Comparison of ENCODE assay signal across 1 cellular context in the genomic region with DNA sequence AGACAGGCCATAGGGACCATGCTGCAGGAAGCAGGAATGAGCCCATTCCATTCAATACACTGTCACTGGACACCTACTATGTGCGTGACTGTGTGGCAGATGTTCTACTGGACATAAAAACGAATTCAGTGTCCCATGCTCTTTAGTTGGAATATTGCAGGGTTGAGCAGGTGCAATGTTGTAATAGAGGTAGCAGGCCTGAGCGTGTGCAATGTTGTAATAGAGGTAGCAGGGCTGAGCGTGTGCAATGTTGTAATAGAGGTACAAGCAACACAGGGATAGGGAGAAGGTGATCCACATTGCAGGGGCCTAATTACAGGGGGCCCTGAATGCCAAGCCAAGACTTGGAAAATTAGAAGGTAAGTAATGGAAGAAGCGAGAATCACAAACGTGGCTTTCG.
TF ChIP-seq lines count a peak whose summit lies in the region.

No MANE protein-coding gene starts in this region.

TF ChIP-seq in GM23338, 12 proteins besides CTCF, POLR2A, EP300 and RAD21 (continued from another document):
- TF ChIP-seq, protein P1, sequence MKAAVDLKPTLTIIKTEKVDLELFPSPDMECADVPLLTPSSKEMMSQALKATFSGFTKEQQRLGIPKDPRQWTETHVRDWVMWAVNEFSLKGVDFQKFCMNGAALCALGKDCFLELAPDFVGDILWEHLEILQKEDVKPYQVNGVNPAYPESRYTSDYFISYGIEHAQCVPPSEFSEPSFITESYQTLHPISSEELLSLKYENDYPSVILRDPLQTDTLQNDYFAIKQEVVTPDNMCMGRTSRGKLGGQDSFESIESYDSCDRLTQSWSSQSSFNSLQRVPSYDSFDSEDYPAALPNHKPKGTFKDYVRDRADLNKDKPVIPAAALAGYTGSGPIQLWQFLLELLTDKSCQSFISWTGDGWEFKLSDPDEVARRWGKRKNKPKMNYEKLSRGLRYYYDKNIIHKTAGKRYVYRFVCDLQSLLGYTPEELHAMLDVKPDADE (IDR thresholded peaks at IDR 0.05), result no peak
